23 cellular contexts compared by ENCODE assay signal in the genomic region with DNA sequence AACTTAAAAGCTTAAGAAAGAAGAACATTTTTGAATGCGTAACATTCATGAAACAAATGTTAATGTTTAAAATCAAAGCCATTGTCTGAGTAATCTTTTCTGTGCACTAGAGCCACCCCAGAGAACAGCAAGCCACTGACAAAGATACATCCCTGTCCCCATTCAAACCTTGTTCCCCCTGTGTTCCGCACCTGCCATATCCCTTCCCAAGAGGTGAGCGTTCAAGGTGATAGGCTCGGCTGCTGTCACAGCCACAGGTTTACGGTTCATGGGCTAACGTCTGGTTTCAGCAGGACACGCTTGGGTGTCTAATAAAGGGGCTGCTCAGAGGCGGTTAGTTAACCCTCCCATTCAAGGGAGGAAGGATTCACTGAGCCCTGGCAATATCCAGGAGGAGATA. TPM values are rescaled to one million over a fixed set of nuclear protein-coding genes. Genes with fewer than 3 reads are reported as not detected.
"Had no signal": no experiment of that assay in that cellular context is flagged by ENCODE, and none has a peak within 500 bp of the region (broad histone marks: within the 10 kb centered on the region; RNA-seq: fewer than 3 reads in every experiment).

No MANE protein-coding gene starts in this region.

- H3K4me3 ChIP-seq: colonic mucosa, hepatocyte, psoas muscle, stomach, thoracic aorta had no signal

- H3K27ac Mint-ChIP-seq: naive thymus-derived CD4-positive, alpha-beta T cell had no signal

- H3K4me1 ChIP-seq: colonic mucosa, foreskin keratinocyte, parathyroid adenoma, psoas muscle, stomach had no signal

- H3K36me3 Mint-ChIP-seq: naive thymus-derived CD4-positive, alpha-beta T cell had no signal

- H3K9me3 ChIP-seq: colonic mucosa, psoas muscle, stomach, thoracic aorta had no signal

- H3K27ac ChIP-seq: colonic mucosa, foreskin keratinocyte, hepatocyte, parathyroid adenoma, psoas muscle, stomach, thoracic aorta had no signal

- H3K4me2 ChIP-seq: hepatocyte had no signal

- H2AFZ ChIP-seq: hepatocyte, parathyroid adenoma had no signal

- H3K4me3 Mint-ChIP-seq: naive thymus-derived CD4-positive, alpha-beta T cell had no signal

- H3K27me3 ChIP-seq: hepatocyte had no signal

- H3K9ac ChIP-seq: parathyroid adenoma had no signal

- H3K79me2 ChIP-seq: hepatocyte, parathyroid adenoma had no signal

- H3K36me3 ChIP-seq: colonic mucosa, stomach, thoracic aorta had no signal

- DNase-seq: colonic mucosa; dermis blood vessel endothelial cell; erythroblast; foreskin keratinocyte; head of caudate nucleus; left colon; mesendoderm; naive thymus-derived CD4-positive, alpha-beta T cell; occipital lobe; psoas muscle; stimulated activated naive CD4-positive, alpha-beta T cell; stomach; substantia nigra; trophoblast cell had no signal

RNA-seq across cellular contexts. Expression of a gene that starts 24.5 kb away (rescaled TPM):
- total RNA-seq: foreskin keratinocyte had no signal
- polyA plus RNA-seq: foreskin keratinocyte had no signal

RNA-seq across cellular contexts. Expression of a gene that starts 45.4 kb away (rescaled TPM):
- total RNA-seq: endothelial cell of umbilical vein; liver; lung microvascular endothelial cell; mononuclear cell; naive thymus-derived CD4-positive, alpha-beta T cell; psoas muscle; sciatic nerve; skeletal muscle tissue; thoracic aorta had no signal
- polyA plus RNA-seq: hepatocyte; liver; naive thymus-derived CD4-positive, alpha-beta T cell had no signal
